8 cellular contexts compared by ENCODE assay signal in genomic region chr11:44726278-44727113, GRCh38. TPM values are rescaled to one million over a fixed set of nuclear protein-coding genes. Genes with fewer than 3 reads are reported as not detected.
DNase-seq lines count a peak whose midpoint lies in the region; ATAC-seq and TF ChIP-seq lines count a peak whose summit lies in the region.

TSS of gene TSPAN18 (plus strand) at chr11:44726962. CDS start at chr11:44906417, 179,455 bp downstream.

- H3K4me1 ChIP-seq in ascending aorta (peaks cover 3 to 14% of the 10 kb centered on the region in 2 donors), spleen (peaks cover 15 to 61% (median 48%) of the 10 kb centered on the region in 6 donors)

- no peaks in the 10 kb centered on the region for H3K9me3 ChIP-seq in ascending aorta
- no peaks in the 10 kb centered on the region for H3K9me3 ChIP-seq in iPS-18c (ENCODE audit: control insufficient read depth, insufficient read depth, low read length)
- no peaks in the 10 kb centered on the region for H3K9me3 ChIP-seq in spleen

- TF ChIP-seq CTCF in ascending aorta (IDR thresholded peaks at IDR 0.05) (no peak), spleen (IDR thresholded peaks at IDR 0.05 in 8 of 11, conservative IDR thresholded peaks at IDR 0.05 in 3 of 11) (no peak)

- ATAC-seq in GM18511 (IDR thresholded peaks at IDR 0.05; ENCODE audit: unreplicated experiment) (peak; percentile 89), HG02642 (IDR thresholded peaks at IDR 0.05; ENCODE audit: poor library complexity, unreplicated experiment) (peak; percentile 76)

- H3K27me3 ChIP-seq in ascending aorta = no peaks in the 10 kb centered on the region
- peaks cover 0 to 45% (median 14%) of the 10 kb centered on the region in 7 donors for H3K27me3 ChIP-seq in spleen (replicated peaks in 1 of 7)

- TF ChIP-seq POLR2A in spleen (IDR thresholded peaks at IDR 0.05) = no peak

- WGBS in spleen, 5 donors = 1 to 4% (median 4%) methylated on average over 18 to 61 of the region's 67 CpGs

- intact Hi-C loops in ascending aorta (cut with DNase I) (loop anchor here (2.0 to 10.0 kb wide), 3 partner anchors 48 to 172 kb away; no protein-coding TSS in a partner anchor), spleen (cut with DNase I; ENCODE audit: low total_unique reads) (loop anchor here (5.0 kb wide), 2 partner anchors 166 to 186 kb away; no protein-coding TSS in a partner anchor)

- DNase-seq in SK-N-DZ (ENCODE audit: low spot score) = peak; percentile 73
- DNase-seq in ascending aorta (ENCODE audit: low spot score in 2 of 2) = no peak
- DNase-seq in spleen = peak; percentile 83
- DNase-seq in COLO668 (lab: John Stamatoyannopoulos, UW; ENCODE audit: unreplicated experiment) = no peak
- DNase-seq in HK-2 (ENCODE audit: unreplicated experiment) = no peak

- H3K27ac ChIP-seq in ascending aorta = no peak within 1 kb of the TSS
- peak within 1 kb of the TSS; percentile 1 to 77 (median 62) for H3K27ac ChIP-seq in spleen

- H3K36me3 ChIP-seq in ascending aorta = no peaks in the 10 kb centered on the region
- H3K36me3 ChIP-seq in spleen = no peaks in the 10 kb centered on the region

- H3K4me3 ChIP-seq in ascending aorta (peak within 1 kb of the TSS; percentile 55 to 71), iPS-18c (ENCODE audit: insufficient read depth, low read depth, low read length) (peak within 1 kb of the TSS; percentile 70), spleen (peak within 1 kb of the TSS; percentile 57 to 84 (median 60))

RNA-seq across cellular contexts. Expression of gene TSPAN18, which starts in this region (rescaled TPM):
- polyA plus RNA-seq in SK-N-DZ (2014; cell fraction: cytosol; rRNA removed) = 9.8 and 15.7 TPM in 2 replicates
- 6.9 and 15.7 TPM in 2 replicates for polyA plus RNA-seq in SK-N-DZ (2014; cell fraction: nucleus; rRNA removed)
- total RNA-seq in ascending aorta (21.3 TPM), spleen (10 to 100 TPM; 16.5 to 47.5 (median 24.0) TPM)
- polyA plus RNA-seq in spleen = 1 to 10 TPM; 2.1 to 7.9 (median 3.1) TPM

Comparison
In these comparisons a context has a peak if more than half of its experiments do, and no peak if none do; other contexts are left out.
1. DNase-seq: peak in SK-N-DZ (single experiment) and spleen (single experiment); none in ascending aorta (0 of 2), COLO668 (single experiment) and HK-2 (single experiment).
2. H3K27ac ChIP-seq: peak in spleen (8 of 8); none in ascending aorta (0 of 2).
3. Peak in every context shown above with its lines, with median percentiles within 50 percentile points of each other: H3K4me3 ChIP-seq.